ENCODE assay signal across 8 cellular contexts in the genomic region with DNA sequence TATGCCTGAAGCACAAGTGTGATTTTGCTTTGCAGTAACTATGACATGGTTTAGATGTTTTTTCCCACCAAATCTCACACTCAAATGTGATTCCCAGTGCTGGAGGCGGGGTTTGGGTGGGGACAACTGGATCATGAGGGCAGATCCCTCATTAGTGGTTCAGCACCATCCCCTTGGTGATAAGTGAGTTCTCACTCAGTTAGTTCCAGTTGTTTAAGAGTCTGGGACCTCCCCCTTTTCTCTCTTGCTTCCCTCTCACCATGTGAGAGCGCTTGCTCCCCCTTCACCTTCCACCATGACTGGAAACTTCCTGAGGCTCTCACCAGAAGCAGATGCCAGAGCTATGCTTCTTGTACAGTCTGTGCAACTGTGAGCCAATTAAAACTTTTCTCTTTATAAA.
"Had no signal": no experiment of that assay in that cellular context is flagged by ENCODE, and none has a peak within 500 bp of the region (broad histone marks: within the 10 kb centered on the region; RNA-seq: fewer than 3 reads in every experiment).

No MANE protein-coding gene starts in this region.

- H3K4me1 ChIP-seq: HAP-1 had no signal

- H3K27me3 Mint-ChIP-seq: IgD-negative memory B cell had no signal

- H3K27ac ChIP-seq: HL-60 had no signal

- H3K9me3 ChIP-seq: HAP-1 had no signal

- FAIRE-seq: HepG2 had no signal

- H3K27ac Mint-ChIP-seq: HFFc6 had no signal

- H3K4me3 Mint-ChIP-seq: HFFc6, IgD-negative memory B cell had no signal

- DNase-seq: GOT3, H7, HFFc6 had no signal

- H3K4me3 ChIP-seq: HAP-1 had no signal

- H3K9me3 Mint-ChIP-seq: HFFc6 had no signal

- ATAC-seq: HCT116, HepG2 had no signal

- H3K36me3 ChIP-seq: HAP-1 had no signal
